Comparison of ENCODE assay signal across 37 cellular contexts in genomic region chr3:30452446-30452845, GRCh38.
"Had no signal": no experiment of that assay in that cellular context is flagged by ENCODE, and none has a peak within 500 bp of the region (broad histone marks: within the 10 kb centered on the region; RNA-seq: fewer than 3 reads in every experiment).

No MANE protein-coding gene starts in this region.

- H3K9me3 Mint-ChIP-seq: activated CD4-positive, alpha-beta memory T cell treated with anti-CD3 and anti-CD28 coated beads for 36 hours; activated T-helper 17 cell treated with anti-CD3 and anti-CD28 coated beads, Interleukin-2, amount 50 U/mL, for 72 hours; central memory CD8-positive, alpha-beta T cell had no signal

- ATAC-seq: activated CD8-positive, alpha-beta T cell treated with anti-CD3 and anti-CD28 coated beads for 36 hours; activated naive CD4-positive, alpha-beta T cell treated with anti-CD3 and anti-CD28 coated beads, Interleukin-2, amount 50 U/mL, for 72 hours; activated T-cell treated with anti-CD3 and anti-CD28 coated beads, Interleukin-2, amount 50 U/mL, for 4 hours; activated T-cell treated with anti-CD3 and anti-CD28 coated beads, Interleukin-2, amount 50 U/mL, for 72 hours; activated T-helper 17 cell treated with anti-CD3 and anti-CD28 coated beads, Interleukin-2, amount 50 U/mL, for 72 hours had no signal

- H3K9me3 ChIP-seq: adrenal gland had no signal

- H3K36me3 ChIP-seq: adrenal gland, cardiac muscle cell had no signal

- H3K27me3 ChIP-seq: adrenal gland, cardiac muscle cell had no signal

- H3K27me3 Mint-ChIP-seq: activated B cell treated with CpG ODN at 0.5 μM for 24 hours; activated CD4-positive, alpha-beta memory T cell treated with anti-CD3 and anti-CD28 coated beads for 36 hours; activated CD4-positive, alpha-beta T cell treated with anti-CD3 and anti-CD28 coated beads, Interleukin-2, amount 10 ng/mL, durations not matched to agents 24 days and 14 days; activated CD8-positive, alpha-beta T cell treated with anti-CD3 and anti-CD28 coated beads for 36 hours; activated naive CD8-positive, alpha-beta T cell treated with anti-CD3 and anti-CD28 coated beads for 36 hours; activated T-helper 17 cell treated with anti-CD3 and anti-CD28 coated beads, Interleukin-2, amount 50 U/mL, for 72 hours; central memory CD8-positive, alpha-beta T cell had no signal

- H3K27ac ChIP-seq: cardiac muscle cell, VCaP had no signal

- DNase-seq: activated B cell treated with CpG ODN at 0.5 μM for 24 hours; activated CD4-positive, alpha-beta memory T cell treated with anti-CD3 and anti-CD28 coated beads for 36 hours; activated CD4-positive, alpha-beta T cell treated with anti-CD3 and anti-CD28 coated beads for 4 hours; activated CD4-positive, alpha-beta T cell treated with anti-CD3 and anti-CD28 coated beads, Interleukin-2, amount 10 ng/mL, durations not matched to agents 24 days and 14 days; activated CD4-positive, alpha-beta T cell treated with anti-CD3 and anti-CD28 coated beads, Interleukin-2, amount 50 U/mL, for 1 hour; activated CD4-positive, alpha-beta T cell treated with anti-CD3 and anti-CD28 coated beads, Interleukin-2, amount 50 U/mL, for 4 hours; activated CD4-positive, CD25-positive, alpha-beta regulatory T cell treated with anti-CD3 and anti-CD28 coated beads, Interleukin-2, amount 50 U/mL, for 72 hours; activated CD8-positive, alpha-beta memory T cell treated with anti-CD3 and anti-CD28 coated beads, Interleukin-2, amount 50 U/mL, for 4 hours; activated CD8-positive, alpha-beta T cell treated with anti-CD3 and anti-CD28 coated beads for 36 hours; activated effector memory CD4-positive, alpha-beta T cell treated with anti-CD3 and anti-CD28 coated beads, Interleukin-2, amount 50 U/mL, for 16 hours; activated gamma-delta T cell treated with Interleukin-2 at 50 U/mL for 16 hours; activated naive CD4-positive, alpha-beta T cell; activated naive CD4-positive, alpha-beta T cell treated with anti-CD3 and anti-CD28 coated beads for 36 hours; activated naive CD4-positive, alpha-beta T cell treated with anti-CD3 and anti-CD28 coated beads, Interleukin-2, amount 50 U/mL, for 16 hours; activated naive CD8-positive, alpha-beta T cell treated with anti-CD3 and anti-CD28 coated beads for 36 hours; activated T-cell treated with anti-CD3 and anti-CD28 coated beads for 4 hours; activated T-cell treated with anti-CD3 and anti-CD28 coated beads, Interleukin-2, amount 50 U/mL, for 1 hour; activated T-cell treated with anti-CD3 and anti-CD28 coated beads, Interleukin-2, amount 50 U/mL, for 4 hours; activated T-cell treated with anti-CD3 and anti-CD28 coated beads, Interleukin-2, amount 50 U/mL, for 72 hours; adrenal gland; amniotic stem cell; aorta; caudate nucleus; T-helper 1 cell; T-helper 2 cell; T-helper 9 cell had no signal

- H3K36me3 Mint-ChIP-seq: activated CD4-positive, alpha-beta memory T cell treated with anti-CD3 and anti-CD28 coated beads for 36 hours; brain had no signal

- H3K27ac Mint-ChIP-seq: activated B cell treated with CpG ODN at 0.5 μM for 24 hours; activated CD4-positive, alpha-beta memory T cell treated with anti-CD3 and anti-CD28 coated beads for 36 hours; activated CD4-positive, alpha-beta T cell treated with anti-CD3 and anti-CD28 coated beads, Interleukin-2, amount 10 ng/mL, durations not matched to agents 24 days and 14 days; activated CD8-positive, alpha-beta T cell treated with anti-CD3 and anti-CD28 coated beads for 36 hours; activated naive CD4-positive, alpha-beta T cell treated with anti-CD3 and anti-CD28 coated beads for 36 hours; activated naive CD4-positive, alpha-beta T cell treated with anti-CD3 and anti-CD28 coated beads, Interleukin-2, amount 50 U/mL, for 72 hours; activated naive CD8-positive, alpha-beta T cell treated with anti-CD3 and anti-CD28 coated beads for 36 hours; activated T-cell treated with anti-CD3 and anti-CD28 coated beads, Interleukin-2, amount 50 U/mL, for 72 hours; activated T-helper 1 cell treated with anti-CD3 and anti-CD28 coated beads, Interleukin-12 subunit alpha, Interleukin-12 subunit beta, Interleukin-2, Interleukin-4 antibody, amounts not matched to agents 30 ng/mL and 10 ng/mL and 1 ng/mL, durations not matched to agents 14 hours and 24 hours and 36 hours; activated T-helper 17 cell treated with anti-CD3 and anti-CD28 coated beads, Interleukin-2, amount 50 U/mL, for 72 hours; T-helper 1 cell treated with Interleukin-12 subunit alpha and Interleukin-12 subunit beta and Interleukin-4 antibody, amounts not matched to agents 30 μg/mL and 1 μg/mL, for 36 hours; T-helper 2 cell treated with Interferon-gamma antibody and Interleukin-4, amounts not matched to agents 5 μg/mL and 100 μg/mL, for 36 hours had no signal

- H3K4me1 Mint-ChIP-seq: activated B cell treated with CpG ODN at 0.5 μM for 24 hours; activated CD4-positive, alpha-beta T cell treated with anti-CD3 and anti-CD28 coated beads, Interleukin-2, amount 10 ng/mL, durations not matched to agents 24 days and 14 days; activated T-helper 17 cell treated with anti-CD3 and anti-CD28 coated beads, Interleukin-2, amount 50 U/mL, for 72 hours; central memory CD8-positive, alpha-beta T cell had no signal

- FAIRE-seq: bronchial epithelial cell, TTC549 had no signal

- H3K4me3 Mint-ChIP-seq: activated B cell treated with CpG ODN at 0.5 μM for 24 hours; activated CD4-positive, alpha-beta memory T cell treated with anti-CD3 and anti-CD28 coated beads for 36 hours; activated CD4-positive, alpha-beta T cell treated with anti-CD3 and anti-CD28 coated beads, Interleukin-2, amount 10 ng/mL, durations not matched to agents 24 days and 14 days; activated CD8-positive, alpha-beta T cell treated with anti-CD3 and anti-CD28 coated beads for 36 hours; activated naive CD4-positive, alpha-beta T cell treated with anti-CD3 and anti-CD28 coated beads for 36 hours; activated naive CD8-positive, alpha-beta T cell treated with anti-CD3 and anti-CD28 coated beads for 36 hours; activated T-cell treated with anti-CD3 and anti-CD28 coated beads, Interleukin-2, amount 50 U/mL, for 4 hours; activated T-cell treated with anti-CD3 and anti-CD28 coated beads, Interleukin-2, amount 50 U/mL, for 72 hours; activated T-helper 1 cell treated with anti-CD3 and anti-CD28 coated beads, Interleukin-12 subunit alpha, Interleukin-12 subunit beta, Interleukin-2, Interleukin-4 antibody, amounts not matched to agents 30 ng/mL and 10 ng/mL and 1 ng/mL, durations not matched to agents 14 hours and 24 hours and 36 hours; activated T-helper 17 cell treated with anti-CD3 and anti-CD28 coated beads, Interleukin-2, amount 50 U/mL, for 72 hours; brain; central memory CD8-positive, alpha-beta T cell; T-helper 1 cell treated with Interleukin-12 subunit alpha and Interleukin-12 subunit beta and Interleukin-4 antibody, amounts not matched to agents 30 μg/mL and 1 μg/mL, for 36 hours; T-helper 2 cell treated with Interferon-gamma antibody and Interleukin-4, amounts not matched to agents 5 μg/mL and 100 μg/mL, for 36 hours had no signal

- H3K4me3 ChIP-seq: adrenal gland, cardiac muscle cell had no signal
